Comparison of ENCODE assay signal across 1 cellular context in the genomic region with DNA sequence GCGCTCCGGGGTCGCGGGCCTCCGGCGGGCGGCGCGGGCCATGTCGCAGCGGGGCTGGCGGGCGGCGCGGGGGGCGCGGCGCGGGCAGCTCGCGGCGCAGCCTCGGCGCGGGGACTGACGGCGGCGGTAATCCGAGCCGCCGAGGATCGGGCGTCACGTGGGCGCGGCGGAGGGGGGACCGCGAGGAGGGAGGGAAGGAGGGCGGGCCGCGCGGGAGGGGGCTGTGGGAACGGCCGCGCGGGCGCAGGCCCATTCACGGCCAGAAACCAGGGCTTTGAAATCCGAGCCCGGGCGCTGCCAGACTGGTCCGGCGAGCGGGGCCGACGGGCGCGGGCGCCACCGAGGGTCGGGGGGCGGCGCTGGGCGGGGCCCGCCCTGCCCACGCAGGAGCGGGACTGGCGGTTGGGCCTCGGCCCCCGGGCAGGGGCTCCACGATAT.
TF ChIP-seq lines count a peak whose summit lies in the region.

A gene with protein sequence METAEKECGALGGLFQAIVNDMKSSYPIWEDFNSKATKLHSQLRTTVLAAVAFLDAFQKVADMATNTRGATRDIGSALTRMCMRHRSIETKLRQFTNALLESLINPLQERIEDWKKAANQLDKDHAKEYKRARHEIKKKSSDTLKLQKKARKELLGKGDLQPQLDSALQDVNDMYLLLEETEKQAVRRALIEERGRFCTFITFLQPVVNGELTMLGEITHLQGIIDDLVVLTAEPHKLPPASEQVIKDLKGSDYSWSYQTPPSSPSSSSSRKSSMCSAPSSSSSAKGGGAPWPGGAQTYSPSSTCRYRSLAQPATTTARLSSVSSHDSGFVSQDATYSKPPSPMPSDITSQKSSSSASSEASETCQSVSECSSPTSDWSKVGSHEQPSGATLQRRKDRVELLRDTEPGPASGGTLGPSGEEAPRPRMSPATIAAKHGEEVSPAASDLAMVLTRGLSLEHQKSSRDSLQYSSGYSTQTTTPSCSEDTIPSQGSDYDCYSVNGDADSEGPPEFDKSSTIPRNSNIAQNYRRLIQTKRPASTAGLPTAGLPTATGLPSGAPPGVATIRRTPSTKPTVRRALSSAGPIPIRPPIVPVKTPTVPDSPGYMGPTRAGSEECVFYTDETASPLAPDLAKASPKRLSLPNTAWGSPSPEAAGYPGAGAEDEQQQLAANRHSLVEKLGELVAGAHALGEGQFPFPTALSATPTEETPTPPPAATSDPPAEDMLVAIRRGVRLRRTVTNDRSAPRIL (minus strand): TSS at position 116 of the 438 bp plus-strand sequence. CDS start 262 bp downstream, outside the sequence.

TF ChIP-seq in K562, 482 proteins besides CTCF, POLR2A, EP300 and RAD21 (continued from another document):
- TF ChIP-seq RB1 (IDR thresholded peaks at IDR 0.05; ENCODE audit: low read depth) (peak; percentile 37; the same call in 1 of the 2 replicates), MTA3 (IDR thresholded peaks at IDR 0.05; ENCODE audit: borderline replicate concordance) (peak; percentile 17; the same call in 1 of the 2 replicates), KLF10 (CRISPR knock-in tag; IDR thresholded peaks at IDR 0.05) (no peak), TBL1XR1 (IDR thresholded peaks at IDR 0.05; ENCODE audit: low read length in 2 of 2) (no peak), ZFX (CRISPR knock-in tag; IDR thresholded peaks at IDR 0.05) (peak; percentile 68), RBFOX2 (IDR thresholded peaks at IDR 0.05; ENCODE audit: low read depth, low read length) (peak; percentile 65; the same call in 1 of the 2 replicates), ILK (tag; IDR thresholded peaks at IDR 0.05; ENCODE audit: borderline replicate concordance, low read depth) (no peak), TBP (optimal IDR thresholded peaks at IDR 0.05; ENCODE audit: low read depth, low read length) (peak; percentile 39), YY1 (IDR thresholded peaks at IDR 0.05; ENCODE audit: borderline replicate concordance in 1 of 3, control insufficient read depth in 1 of 3, extremely low read depth in 1 of 3, insufficient read depth in 3 of 3, insufficient read length in 1 of 3, insufficient replicate concordance in 2 of 3, low read depth in 1 of 3, low read length in 2 of 3) (peak in 1 of 3 experiments; percentile 18), SIN3A (IDR thresholded peaks at IDR 0.05; ENCODE audit: borderline replicate concordance in 2 of 2, control insufficient read depth in 1 of 2, low read depth in 2 of 2, low read length in 2 of 2) (peak in 1 of 2 experiments; percentile 21; a peak in 1 of 4 replicates), BHLHE40 (IDR thresholded peaks at IDR 0.05; ENCODE audit: low read length) (peak; percentile 72), MAZ (CRISPR knock-in tag; conservative IDR thresholded peaks at IDR 0.05 in 1 of 2, IDR thresholded peaks at IDR 0.05 in 1 of 2) (peak; percentile 94 to 96), FOS (IDR thresholded peaks at IDR 0.05; ENCODE audit: extremely low read depth, insufficient read length) (no peak), ZNF586 (CRISPR knock-in tag; conservative IDR thresholded peaks at IDR 0.05) (no peak), CREM (IDR thresholded peaks at IDR 0.05; ENCODE audit: low read depth) (peak; percentile 83), KDM4B (IDR thresholded peaks at IDR 0.05; ENCODE audit: borderline replicate concordance in 2 of 2, low read depth in 1 of 2) (0 out of 4 replicates have a peak, but pooled peaks of 1 of the 2 experiments have one; percentile 65), RAD51 (IDR thresholded peaks at IDR 0.05; ENCODE audit: borderline replicate concordance, low read depth) (peak; percentile 37; the same call in 1 of the 2 replicates), MYC (IDR thresholded peaks at IDR 0.05; ENCODE audit: low read depth, low read length) (0 out of 2 replicates have a peak, but pooled peaks have one; percentile 41), MYC (CRISPR knock-in tag; IDR thresholded peaks at IDR 0.05; ENCODE audit: borderline replicate concordance, low read depth) (no peak)
- TF ChIP-seq, protein P1, sequence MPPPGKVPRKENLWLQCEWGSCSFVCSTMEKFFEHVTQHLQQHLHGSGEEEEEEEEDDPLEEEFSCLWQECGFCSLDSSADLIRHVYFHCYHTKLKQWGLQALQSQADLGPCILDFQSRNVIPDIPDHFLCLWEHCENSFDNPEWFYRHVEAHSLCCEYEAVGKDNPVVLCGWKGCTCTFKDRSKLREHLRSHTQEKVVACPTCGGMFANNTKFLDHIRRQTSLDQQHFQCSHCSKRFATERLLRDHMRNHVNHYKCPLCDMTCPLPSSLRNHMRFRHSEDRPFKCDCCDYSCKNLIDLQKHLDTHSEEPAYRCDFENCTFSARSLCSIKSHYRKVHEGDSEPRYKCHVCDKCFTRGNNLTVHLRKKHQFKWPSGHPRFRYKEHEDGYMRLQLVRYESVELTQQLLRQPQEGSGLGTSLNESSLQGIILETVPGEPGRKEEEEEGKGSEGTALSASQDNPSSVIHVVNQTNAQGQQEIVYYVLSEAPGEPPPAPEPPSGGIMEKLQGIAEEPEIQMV (tag; conservative IDR thresholded peaks at IDR 0.05; ENCODE audit: low read depth), result no peak
- TF ChIP-seq, protein P2, sequence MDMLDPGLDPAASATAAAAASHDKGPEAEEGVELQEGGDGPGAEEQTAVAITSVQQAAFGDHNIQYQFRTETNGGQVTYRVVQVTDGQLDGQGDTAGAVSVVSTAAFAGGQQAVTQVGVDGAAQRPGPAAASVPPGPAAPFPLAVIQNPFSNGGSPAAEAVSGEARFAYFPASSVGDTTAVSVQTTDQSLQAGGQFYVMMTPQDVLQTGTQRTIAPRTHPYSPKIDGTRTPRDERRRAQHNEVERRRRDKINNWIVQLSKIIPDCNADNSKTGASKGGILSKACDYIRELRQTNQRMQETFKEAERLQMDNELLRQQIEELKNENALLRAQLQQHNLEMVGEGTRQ (CRISPR knock-in tag; IDR thresholded peaks at IDR 0.05), result peak; percentile 93
- TF ChIP-seq, protein P3, sequence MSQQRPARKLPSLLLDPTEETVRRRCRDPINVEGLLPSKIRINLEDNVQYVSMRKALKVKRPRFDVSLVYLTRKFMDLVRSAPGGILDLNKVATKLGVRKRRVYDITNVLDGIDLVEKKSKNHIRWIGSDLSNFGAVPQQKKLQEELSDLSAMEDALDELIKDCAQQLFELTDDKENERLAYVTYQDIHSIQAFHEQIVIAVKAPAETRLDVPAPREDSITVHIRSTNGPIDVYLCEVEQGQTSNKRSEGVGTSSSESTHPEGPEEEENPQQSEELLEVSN (IDR thresholded peaks at IDR 0.05; ENCODE audit: borderline replicate concordance in 1 of 2, extremely low read depth in 1 of 2, insufficient read depth in 1 of 2, insufficient read length in 1 of 2, low read depth in 1 of 2, low read length in 1 of 2, poor library complexity in 1 of 2, severe bottlenecking in 1 of 2), result peak; percentile 8 to 75
